9 cellular contexts compared by ENCODE assay signal in genomic region chr6:19839237-19839546, GRCh38. TPM values are rescaled to one million over a fixed set of nuclear protein-coding genes. Genes with fewer than 3 reads are reported as not detected.
DNase-seq lines count a peak whose midpoint lies in the region; ATAC-seq and TF ChIP-seq lines count a peak whose summit lies in the region.
"Had no signal": no experiment of that assay in that cellular context is flagged by ENCODE, and none has a peak within 500 bp of the region (broad histone marks: within the 10 kb centered on the region; RNA-seq: fewer than 3 reads in every experiment).

No MANE protein-coding gene starts in this region.

- peak overlapping the region; percentile 86 to 92 for H3K27ac ChIP-seq in right atrium auricular region
- H3K27ac ChIP-seq in esophagus (ENCODE audit: low read depth in 2 of 2, low read length in 1 of 2) = peak overlapping the region; percentile 90 to 92
- peak overlapping the region; percentile 55 for H3K27ac ChIP-seq in muscle layer of duodenum (ENCODE audit: low read length)
- peak overlapping the region; percentile 90 for H3K27ac ChIP-seq in vagina
- H3K27ac ChIP-seq: neutrophil had no signal

- H3K36me3 ChIP-seq in right atrium auricular region (no peaks in the 10 kb centered on the region), esophagus (ENCODE audit: control insufficient read depth in 2 of 2, insufficient read depth in 2 of 2, low read length in 1 of 2) (no peaks in the 10 kb centered on the region), muscle layer of duodenum (ENCODE audit: control insufficient read depth in 1 of 2, insufficient read depth in 2 of 2, low read length in 2 of 2) (no peaks in the 10 kb centered on the region), vagina (no peaks in the 10 kb centered on the region)
- H3K36me3 ChIP-seq: neutrophil had no signal

- H3K4me3 ChIP-seq in right atrium auricular region (peak overlapping the region; percentile 72 to 78), esophagus (ENCODE audit: low read depth in 1 of 2, low read length in 2 of 2) (peak overlapping the region; percentile 88 to 90), muscle layer of duodenum (ENCODE audit: low read depth in 1 of 2, low read length in 2 of 2) (peak overlapping the region; percentile 78 to 83), vagina (peak overlapping the region; percentile 63 to 78)

- no peak for ATAC-seq in left cardiac atrium
- no peak for ATAC-seq in HG02981 (IDR thresholded peaks at IDR 0.05; ENCODE audit: unreplicated experiment)

- H3K27me3 ChIP-seq in right atrium auricular region (no peaks in the 10 kb centered on the region), esophagus (ENCODE audit: control insufficient read depth in 1 of 2, insufficient read depth in 2 of 2, low read length in 2 of 2) (no peaks in the 10 kb centered on the region), muscle layer of duodenum (ENCODE audit: low read depth, low read length) (no peaks in the 10 kb centered on the region), vagina (no peaks in the 10 kb centered on the region)

- no peak for TF ChIP-seq POLR2A in vagina (IDR thresholded peaks at IDR 0.05)

- TF ChIP-seq CTCF in right atrium auricular region (IDR thresholded peaks at IDR 0.05) (no peak), vagina (IDR thresholded peaks at IDR 0.05) (no peak), GM10248 (IDR thresholded peaks at IDR 0.05; ENCODE audit: control extremely low read depth, extremely low read depth, low read depth, missing control alignments) (no peak)

- intact Hi-C loops in left cardiac atrium (cut with DNase I) = no loop called here
- intact Hi-C loops in vagina (cut with DNase I) = no loop called here

- no peak for DNase-seq in right atrium auricular region (ENCODE audit: low spot score)
- DNase-seq in left cardiac atrium = no peak
- no peak for DNase-seq in vagina (ENCODE audit: extremely low spot score in 2 of 2)
- no peak for DNase-seq in NCI-H146 (lab: John Stamatoyannopoulos, UW)
- no peak for DNase-seq in GM10248 (ENCODE audit: extremely low spot score)

- H3K9me3 ChIP-seq in right atrium auricular region = no peaks in the 10 kb centered on the region
- H3K9me3 ChIP-seq in esophagus (ENCODE audit: control insufficient read depth in 2 of 2, insufficient read depth in 1 of 2, low read depth in 1 of 2, low read length in 1 of 2) = no peaks in the 10 kb centered on the region
- H3K9me3 ChIP-seq in muscle layer of duodenum (ENCODE audit: control insufficient read depth in 1 of 2, low read length in 2 of 2) = no peaks in the 10 kb centered on the region
- H3K9me3 ChIP-seq in vagina = no peaks in the 10 kb centered on the region
- H3K9me3 ChIP-seq: neutrophil had no signal

- POLR2A ChIA-PET in GM10248 (lab: Yijun Ruan, JAX) = no interaction called here

- H3K4me1 ChIP-seq in right atrium auricular region = peaks cover 0 to 10% of the 10 kb centered on the region in 2 donors
- no peaks in the 10 kb centered on the region for H3K4me1 ChIP-seq in esophagus (ENCODE audit: control insufficient read depth in 2 of 2, insufficient read depth in 2 of 2, low read length in 1 of 2)
- peaks cover 0 to 9% of the 10 kb centered on the region in 2 donors for H3K4me1 ChIP-seq in muscle layer of duodenum (ENCODE audit: control insufficient read depth in 1 of 2, insufficient read depth in 2 of 2, low read length in 2 of 2)
- peaks cover 32% of the 10 kb centered on the region for H3K4me1 ChIP-seq in vagina

- CTCF ChIA-PET in GM10248 (lab: Yijun Ruan, JAX) = no interaction called here

- WGBS in esophagus, 2 donors = 5% methylated on average over 7 of the region's 7 CpGs

RNA-seq across cellular contexts. Expression of gene ID4, which starts 2.0 kb away (rescaled TPM):
- total RNA-seq in right atrium auricular region (10 to 100 TPM; 19.0 to 83.2 TPM), left cardiac atrium (10 to 100 TPM in 1 of 2 donors, 1 to 10 TPM in 1; 9.0 to 44.0 TPM), vagina (27.7 TPM)
- polyA plus RNA-seq in esophagus = 10 to 100 TPM; 23.5 to 24.8 TPM
